26 cellular contexts compared by ENCODE assay signal in the genomic region with DNA sequence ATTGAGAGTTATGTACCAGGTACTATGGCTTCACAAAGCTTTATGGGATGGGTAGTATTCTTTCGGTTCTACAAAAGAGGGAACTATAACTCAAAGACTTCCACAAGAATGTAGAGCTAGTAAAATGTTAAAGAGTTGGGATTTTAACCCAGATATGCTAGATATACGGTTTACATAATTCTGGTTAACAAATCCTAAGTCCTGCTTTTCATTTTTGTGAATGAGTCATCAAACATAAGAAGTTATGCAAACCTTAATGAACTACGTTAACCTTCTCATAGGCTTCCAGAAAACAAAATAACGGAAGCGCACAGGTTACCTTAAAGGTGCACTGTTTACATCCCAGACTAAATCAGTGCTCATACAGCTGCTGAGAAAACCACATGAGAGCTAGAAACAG.
"Had no signal": no experiment of that assay in that cellular context is flagged by ENCODE, and none has a peak within 500 bp of the region (broad histone marks: within the 10 kb centered on the region; RNA-seq: fewer than 3 reads in every experiment).

No MANE protein-coding gene starts in this region.

- H3K27me3 ChIP-seq: colonic mucosa, heart left ventricle, neural progenitor cell, ovary, suprapubic skin, thyroid gland, upper lobe of right lung had no signal

- ATAC-seq: heart left ventricle; natural killer cell; right cardiac atrium; stimulated activated effector memory CD8-positive, alpha-beta T cell treated with anti-CD3 and anti-CD28 coated beads, Interleukin-12 subunit alpha, Interleukin-12 subunit beta, amount 100 ng/mL, for 72 hours; stimulated activated naive CD8-positive, alpha-beta T cell treated with anti-CD3 and anti-CD28 coated beads, Interleukin-15, Interleukin-2, amounts not matched to agents 100 U/mL and 50 U/mL, for 24 hours; upper lobe of right lung had no signal

- H3K9me3 Mint-ChIP-seq: endodermal cell; memory B cell; mesothelial cell of epicardium; natural killer cell; neural progenitor cell; stimulated activated effector memory CD8-positive, alpha-beta T cell treated with anti-CD3 and anti-CD28 coated beads, Interleukin-12 subunit alpha, Interleukin-12 subunit beta, amount 100 ng/mL, for 72 hours had no signal

- H3K4me3 ChIP-seq: colonic mucosa, heart left ventricle, neural progenitor cell, ovary, suprapubic skin, thyroid gland, upper lobe of right lung had no signal

- H3K36me3 Mint-ChIP-seq: memory B cell; mesothelial cell of epicardium; natural killer cell; neural progenitor cell; stimulated activated effector memory CD8-positive, alpha-beta T cell treated with anti-CD3 and anti-CD28 coated beads, Interleukin-12 subunit alpha, Interleukin-12 subunit beta, amount 100 ng/mL, for 72 hours had no signal

- H3K27me3 Mint-ChIP-seq: memory B cell had no signal

- H3K4me3 Mint-ChIP-seq: endodermal cell; memory B cell; mesothelial cell of epicardium; natural killer cell; neural progenitor cell; stimulated activated effector memory CD8-positive, alpha-beta T cell treated with anti-CD3 and anti-CD28 coated beads, Interleukin-12 subunit alpha, Interleukin-12 subunit beta, amount 100 ng/mL, for 72 hours had no signal

- H3K4me1 Mint-ChIP-seq: memory B cell had no signal

- DNase-seq: colonic mucosa; effector CD4-positive, alpha-beta T cell; endodermal cell; erythroblast; foreskin melanocyte; heart left ventricle; hippocampal formation; kidney glomerular epithelial cell; natural killer cell; nucleus accumbens; ovary; right cardiac atrium; small intestine; stimulated activated CD4-positive, alpha-beta T cell treated with anti-CD3 and anti-CD28 coated beads, Interleukin-4, amount 100 ng/mL, for 1 hour; stimulated activated CD8-positive, alpha-beta memory T cell treated with anti-CD3 and anti-CD28 coated beads, Interleukin-4, amount 100 ng/mL, for 48 hours; stimulated activated naive CD8-positive, alpha-beta T cell treated with anti-CD3 and anti-CD28 coated beads, Interleukin-15, Interleukin-2, amounts not matched to agents 100 U/mL and 50 U/mL, for 24 hours; thyroid gland; upper lobe of right lung had no signal

- H3K4me1 ChIP-seq: colonic mucosa, thyroid gland, upper lobe of right lung had no signal

- H3K36me3 ChIP-seq: colonic mucosa, heart left ventricle, neural progenitor cell, ovary, suprapubic skin, thyroid gland, upper lobe of right lung had no signal

- H3K27ac Mint-ChIP-seq: endodermal cell; memory B cell; mesothelial cell of epicardium; natural killer cell; neural progenitor cell; progenitor cell of endocrine pancreas; stimulated activated effector memory CD8-positive, alpha-beta T cell treated with anti-CD3 and anti-CD28 coated beads, Interleukin-12 subunit alpha, Interleukin-12 subunit beta, amount 100 ng/mL, for 72 hours had no signal

- H3K4me2 ChIP-seq: neural progenitor cell had no signal

- H3K27ac ChIP-seq: colonic mucosa, neural progenitor cell, suprapubic skin, thyroid gland had no signal

- H3K9me3 ChIP-seq: colonic mucosa, heart left ventricle, ovary, suprapubic skin, thyroid gland, upper lobe of right lung had no signal

- FAIRE-seq: endothelial cell of umbilical vein, islet of Langerhans, small intestine had no signal
